In genomic region chr9:114396558-114397218, GRCh38 we compare ENCODE assay signal across 9 cellular contexts. TPM values are rescaled to one million over a fixed set of nuclear protein-coding genes. Genes with fewer than 3 reads are reported as not detected.
A peak's percentile ranks its signal among the peaks of the same experiment; 100 is the strongest.
DNase-seq lines count a peak whose midpoint lies in the region; ATAC-seq and TF ChIP-seq lines count a peak whose summit lies in the region.
"Had no signal": no experiment of that assay in that cellular context is flagged by ENCODE, and none has a peak within 500 bp of the region (broad histone marks: within the 10 kb centered on the region; RNA-seq: fewer than 3 reads in every experiment).

No MANE protein-coding gene starts in this region.

- POLR2A ChIA-PET in CD8-positive, alpha-beta memory T cell (lab: Charles Lee) = interaction anchor here (0.9 to 2.0 kb wide), 5 partner anchors 8 to 29 kb away, joined by 3 to 14 read pairs (median 6); partner anchors contain the start of gene AKNA

- H3K27me3 Mint-ChIP-seq in CD8-positive, alpha-beta memory T cell = peaks cover 0 to 2% of the 10 kb centered on the region in 2 donors
- H3K27me3 Mint-ChIP-seq in IgD-negative memory B cell = peaks cover 2% of the 10 kb centered on the region
- peaks cover 12% of the 10 kb centered on the region for H3K27me3 Mint-ChIP-seq in nephron progenitor cell (ENCODE audit: low read depth, poor library complexity)

- no peaks in the 10 kb centered on the region for H3K9me3 ChIP-seq in CD8-positive, alpha-beta memory T cell (ENCODE audit: low read length)

- peaks cover 58% of the 10 kb centered on the region for H3K4me1 ChIP-seq in CD8-positive, alpha-beta memory T cell (ENCODE audit: insufficient read depth, low read length)

- H3K9me3 Mint-ChIP-seq in CD8-positive, alpha-beta memory T cell = no peaks in the 10 kb centered on the region
- no peaks in the 10 kb centered on the region for H3K9me3 Mint-ChIP-seq in IgD-negative memory B cell
- no peaks in the 10 kb centered on the region for H3K9me3 Mint-ChIP-seq in nephron progenitor cell

- H3K27me3 ChIP-seq in CD8-positive, alpha-beta memory T cell (ENCODE audit: insufficient read depth, low read length, poor library complexity, severe bottlenecking) = no peaks in the 10 kb centered on the region

- no peak for ATAC-seq in HG03432 (IDR thresholded peaks at IDR 0.05; ENCODE audit: unreplicated experiment)

- no peaks in the 10 kb centered on the region for H3K36me3 ChIP-seq in CD8-positive, alpha-beta memory T cell (ENCODE audit: insufficient read depth, low read length)

- no peak for TF ChIP-seq CTCF in choroid plexus epithelial cell (conservative IDR thresholded peaks at IDR 0.05; ENCODE audit: low read depth, low read length)
- no peak for TF ChIP-seq CTCF in nephron progenitor cell (IDR thresholded peaks at IDR 0.05)

- peak overlapping the region; percentile 95 to 100 (median 97) for H3K27ac Mint-ChIP-seq in CD8-positive, alpha-beta memory T cell
- H3K27ac Mint-ChIP-seq in IgD-negative memory B cell = peak overlapping the region; percentile 94 to 99 (median 97)
- H3K27ac Mint-ChIP-seq in nephron progenitor cell = no peak overlapping the region

- H3K4me3 ChIP-seq in CD8-positive, alpha-beta memory T cell (ENCODE audit: low read length) = no peak overlapping the region
- H3K4me3 ChIP-seq in choroid plexus epithelial cell (ENCODE audit: low read depth, low read length) = peak overlapping the region; percentile 66

- H3K4me1 Mint-ChIP-seq in CD8-positive, alpha-beta memory T cell = peaks cover 44 to 62% (median 56%) of the 10 kb centered on the region in 3 donors
- peaks cover 29 to 46% (median 46%) of the 10 kb centered on the region in 3 donors for H3K4me1 Mint-ChIP-seq in IgD-negative memory B cell
- peaks cover 45% of the 10 kb centered on the region for H3K4me1 Mint-ChIP-seq in nephron progenitor cell

- peaks cover 0 to 34% (median 5%) of the 10 kb centered on the region in 3 donors for H3K36me3 Mint-ChIP-seq in CD8-positive, alpha-beta memory T cell
- H3K36me3 Mint-ChIP-seq in IgD-negative memory B cell = peaks cover 9% of the 10 kb centered on the region
- no peaks in the 10 kb centered on the region for H3K36me3 Mint-ChIP-seq in nephron progenitor cell (ENCODE audit: low read depth)

- no peak for DNase-seq in CD8-positive, alpha-beta memory T cell
- peak; percentile 85 for DNase-seq in choroid plexus epithelial cell (ENCODE audit: low read depth)
- no peak for DNase-seq in nephron progenitor cell
- DNase-seq in NOMO-1 treated with DMSO at 0.1 percent for 48 hours (lab: John Stamatoyannopoulos, UW; ENCODE audit: unreplicated experiment) = no peak
- DNase-seq in stimulated activated CD4-positive, alpha-beta T cell treated with anti-CD3 and anti-CD28 coated beads, Interleukin-15, amount 100 ng/mL, for 24 hours = no peak
- no peak for DNase-seq in iPS-NIHi7 (ENCODE audit: extremely low spot score)
- DNase-seq: left cardiac atrium had no signal

- H3K4me3 Mint-ChIP-seq in CD8-positive, alpha-beta memory T cell = peak overlapping the region; percentile 90 to 99 (median 99)
- H3K4me3 Mint-ChIP-seq in IgD-negative memory B cell (peak overlapping the region; percentile 86 to 97 (median 94)), nephron progenitor cell (peak overlapping the region; percentile 92)

- peak overlapping the region; percentile 94 for H3K27ac ChIP-seq in CD8-positive, alpha-beta memory T cell (ENCODE audit: low read depth, low read length)

- CTCF ChIA-PET in CD8-positive, alpha-beta memory T cell (lab: Charles Lee) = interaction anchor here (0.9 to 4.9 kb wide), 10 partner anchors 9 to 257 kb away, joined by 3 to 50 read pairs (median 5); partner anchors contain the start of gene AKNA

RNA-seq across cellular contexts. Expression of gene AKNA, which starts 8.9 kb away (rescaled TPM):
- 100 to 1,000 TPM; 126 TPM for total RNA-seq in CD8-positive, alpha-beta memory T cell
- 45.6 TPM for polyA plus RNA-seq in CD8-positive, alpha-beta memory T cell
- polyA plus RNA-seq in IgD-negative memory B cell = 25.4 TPM
